ENCODE assay signal across 8 cellular contexts in the genomic region with DNA sequence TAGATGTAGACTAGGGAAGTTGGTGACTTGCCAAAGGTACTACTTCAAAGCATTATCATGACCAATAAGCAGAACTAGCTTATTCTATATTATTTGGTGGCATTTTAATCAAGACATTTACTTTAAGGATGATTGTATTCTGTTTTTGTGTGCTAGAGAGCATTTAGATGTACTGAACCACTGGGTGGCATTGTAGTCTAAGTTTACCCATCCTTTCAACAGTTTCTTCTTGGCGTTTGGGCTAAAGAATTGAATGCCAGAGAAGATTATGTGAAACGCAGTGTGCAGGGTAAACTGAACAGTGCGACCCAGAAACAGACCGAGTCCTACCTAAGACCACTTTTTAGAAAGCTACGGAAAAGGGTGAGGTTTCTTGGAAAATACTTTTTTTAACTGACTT. TPM values are rescaled to one million over a fixed set of nuclear protein-coding genes. Genes with fewer than 3 reads are reported as not detected.
DNase-seq lines count a peak whose midpoint lies in the region; ATAC-seq, FAIRE-seq and TF ChIP-seq lines count a peak whose summit lies in the region.

No MANE protein-coding gene starts in this region.

- ATAC-seq in activated CD4-positive, CD25-positive, alpha-beta regulatory T cell treated with anti-CD3 and anti-CD28 coated beads, Interleukin-2, amount 50 U/mL, for 24 hours: no peak
- ATAC-seq in GM21717 (IDR thresholded peaks at IDR 0.05; ENCODE audit: unreplicated experiment): no peak
- no peak for ATAC-seq in HG02840 (IDR thresholded peaks at IDR 0.05; ENCODE audit: low FRiP score, unreplicated experiment)

- FAIRE-seq in H54 (lab: Jason Lieb, UNC): peak; percentile 88

- no peaks in the 10 kb centered on the region for H3K27me3 ChIP-seq in adipocyte (replicated peaks; ENCODE audit: control insufficient read depth, insufficient read depth, low read length)

- DNase-seq in A172 (ENCODE audit: low spot score) (peak; percentile 62), H54 (ENCODE audit: insufficient read length, low spot score) (no peak), adipocyte (ENCODE audit: low read depth) (peak; percentile 64), inferior parietal cortex (ENCODE audit: extremely low spot score) (peak; percentile 63), DMS79 treated with DMSO at 0.1 percent for 48 hours (lab: John Stamatoyannopoulos, UW) (no peak)

- H3K9ac ChIP-seq in adipocyte (ENCODE audit: low read length): no peak overlapping the region

- no peaks in the 10 kb centered on the region for H3K9me3 ChIP-seq in adipocyte (ENCODE audit: control insufficient read depth, low read length)

- TF ChIP-seq POLR2A in H54 (IDR thresholded peaks at IDR 0.05; ENCODE audit: low read depth, low read length): no peak

- peaks cover 76% of the 10 kb centered on the region for H3K36me3 ChIP-seq in adipocyte (ENCODE audit: control insufficient read depth, insufficient read depth, low read length, severe bottlenecking)

- H3K4me1 ChIP-seq in adipocyte (ENCODE audit: control insufficient read depth, insufficient read depth, low read length): no peaks in the 10 kb centered on the region

- H3K4me3 ChIP-seq in adipocyte (ENCODE audit: low read length): no peak overlapping the region

RNA-seq across cellular contexts. Expression of gene PRPF18, which starts 26.8 kb away (rescaled TPM):
- 48.2 and 57.8 TPM in 2 replicates for total RNA-seq in A172 (2014; rRNA removed; shearing (Covaris generic))

Comparison
In these comparisons a context has a peak if more than half of its experiments do, and no peak if none do; other contexts are left out.
1. DNase-seq: peak in A172 (single experiment), adipocyte (single experiment) and inferior parietal cortex (single experiment); none in H54 (single experiment) and DMS79 treated with DMSO at 0.1 percent for 48 hours (single experiment).